1 cellular context compared by ENCODE assay signal in genomic region chr20:18287546-18287914, GRCh38.
TF ChIP-seq lines count a peak whose summit lies in the region.

No MANE protein-coding gene starts in this region.

TF ChIP-seq in liver, 16 proteins besides CTCF, POLR2A, EP300 and RAD21 (continued from another document):
- TF ChIP-seq HNF4A (conservative IDR thresholded peaks at IDR 0.05) (no peak), FOXA2 (IDR thresholded peaks at IDR 0.05) (no peak), JUND (IDR thresholded peaks at IDR 0.05) (no peak), NR2F2 (IDR thresholded peaks at IDR 0.05) (no peak), SP1 (IDR thresholded peaks at IDR 0.05) (no peak)
